11 cellular contexts compared by ENCODE assay signal in genomic region chr1:32481793-32482192, GRCh38. TPM values are rescaled to one million over a fixed set of nuclear protein-coding genes. Genes with fewer than 3 reads are reported as not detected.
"Had no signal": no experiment of that assay in that cellular context is flagged by ENCODE, and none has a peak within 500 bp of the region (broad histone marks: within the 10 kb centered on the region; RNA-seq: fewer than 3 reads in every experiment).

No MANE protein-coding gene starts in this region.

RNA-seq across cellular contexts. Expression of gene ZBTB8B, which starts 16.9 kb away (rescaled TPM):
- total RNA-seq: activated CD4-positive, alpha-beta memory T cell treated with anti-CD3 and anti-CD28 coated beads, Interleukin-2, amount 10 ng/mL, durations not matched to agents 7 days and 5 days; activated CD4-positive, alpha-beta T cell treated with anti-CD3 and anti-CD28 coated beads for 36 hours; activated CD4-positive, alpha-beta T cell treated with anti-CD3 and anti-CD28 coated beads, Interleukin-2, amount 10 ng/mL, durations not matched to agents 7 days and 5 days; activated CD8-positive, alpha-beta memory T cell treated with anti-CD3 and anti-CD28 coated beads, Interleukin-2, amount 10 ng/mL, durations not matched to agents 7 days and 5 days; activated CD8-positive, alpha-beta T cell treated with anti-CD3 and anti-CD28 coated beads, Interleukin-2, amount 10 ng/mL, durations not matched to agents 7 days and 5 days; activated naive CD8-positive, alpha-beta T cell treated with anti-CD3 and anti-CD28 coated beads, Interleukin-2, amount 10 ng/mL, durations not matched to agents 7 days and 5 days; activated T-helper 2 cell treated with anti-CD3 and anti-CD28 coated beads, Interferon-gamma antibody, Interleukin-2, Interleukin-4, amounts not matched to agents 10 μg/mL and 5 μg/mL and 100 μg/mL, durations not matched to agents 14 hours and 24 hours and 36 hours; bronchial epithelial cell; T-helper 1 cell treated with Interleukin-12 subunit alpha and Interleukin-12 subunit beta and Interleukin-4 antibody, amounts not matched to agents 30 ng/mL and 1 ng/mL, for 36 hours; T-helper 17 cell; T-helper 2 cell treated with Interferon-gamma antibody and Interleukin-4, amounts not matched to agents 100 ng/mL and 5 ng/mL, for 36 hours had no signal

RNA-seq across cellular contexts. Expression of gene ZBTB8A, which starts 57.4 kb away (rescaled TPM):
- total RNA-seq: T-helper 17 cell had no signal
